ENCODE assay signal across 8 cellular contexts in genomic region chr15:101251830-101252820, GRCh38. TPM values are rescaled to one million over a fixed set of nuclear protein-coding genes. Genes with fewer than 3 reads are reported as not detected.
DNase-seq lines count a peak whose midpoint lies in the region; TF ChIP-seq lines count a peak whose summit lies in the region.

CHSY1 (minus strand) TSS chr15:101252048; CDS start chr15:101251456, 592 bp downstream.

- H3F3A ChIP-seq in Loucy (ENCODE audit: low read depth) = 0 out of 2 replicates have a peak, but pooled peaks cover 6% of the 10 kb centered on the region

- DNase-seq in GM04504 (ENCODE audit: low read depth) (peak; percentile 90), H7 (peak; percentile 90), SKM-1 treated with dmso at 0.1 percent for 144 hours (lab: John Stamatoyannopoulos, UW; ENCODE audit: unreplicated experiment) (peak; percentile 85), glutamatergic neuron (peak; percentile 84), ovary (peak; percentile 92 to 96 (median 95))

- H3K9me3 Mint-ChIP-seq in activated naive CD8-positive, alpha-beta T cell (ENCODE audit: low read depth) = no peaks in the 10 kb centered on the region
- peaks cover 7% of the 10 kb centered on the region for H3K9me3 Mint-ChIP-seq in glutamatergic neuron (ENCODE audit: unreplicated experiment)

- WGBS in ovary, 3 donors = 0 to 1% (median 1%) methylated on average over 61 to 108 of the region's 108 CpGs
- WGBS in thymus = 1% methylated on average over 108 of the region's 108 CpGs

- no peaks in the 10 kb centered on the region for H3K27me3 Mint-ChIP-seq in activated naive CD8-positive, alpha-beta T cell
- H3K27me3 Mint-ChIP-seq in glutamatergic neuron (ENCODE audit: unreplicated experiment) = peaks cover 5% of the 10 kb centered on the region

- H3K9me2 ChIP-seq in Loucy (replicated peaks; ENCODE audit: low read depth, low read length) = no peaks in the 10 kb centered on the region

- intact Hi-C loops in ovary (cut with DNase I) = loop anchor here in 3 of 4 donors (2.0 to 10.0 kb wide), 5 partner anchors 127 to 165 kb away; no protein-coding TSS in a partner anchor

- H3K36me3 Mint-ChIP-seq in activated naive CD8-positive, alpha-beta T cell = peaks cover 9% of the 10 kb centered on the region
- H3K36me3 Mint-ChIP-seq in glutamatergic neuron (ENCODE audit: unreplicated experiment) = no peaks in the 10 kb centered on the region

- H3K79me2 ChIP-seq in Loucy (ENCODE audit: insufficient read depth, low read length) = peaks cover 53% of the 10 kb centered on the region

- H3K9me3 ChIP-seq in Loucy (ENCODE audit: insufficient read depth, low read depth, low read length) = no peaks in the 10 kb centered on the region
- H3K9me3 ChIP-seq in ovary = no peaks in the 10 kb centered on the region
- no peaks in the 10 kb centered on the region for H3K9me3 ChIP-seq in thymus (ENCODE audit: control insufficient read depth)

- peaks cover 37% of the 10 kb centered on the region for H4K20me1 ChIP-seq in Loucy (ENCODE audit: insufficient read depth, low read length, poor library complexity, severe bottlenecking)

- TF ChIP-seq CTCF in Loucy (conservative IDR thresholded peaks at IDR 0.05; ENCODE audit: low read length) (no peak), glutamatergic neuron (IDR thresholded peaks at IDR 0.05; ENCODE audit: partially characterized antibody, unreplicated experiment) (no peak), ovary (IDR thresholded peaks at IDR 0.05) (peak in 2 of 3 donors; percentile 23 to 36)

- H3K4me1 ChIP-seq in Loucy (ENCODE audit: insufficient read depth, low read length, poor library complexity, severe bottlenecking) (peaks cover 58% of the 10 kb centered on the region), ovary (ENCODE audit: insufficient read depth) (peaks cover 14% of the 10 kb centered on the region), thymus (ENCODE audit: control insufficient read depth, insufficient read depth, low read length) (peaks cover 6% of the 10 kb centered on the region)

- TF ChIP-seq POLR2A in ovary (IDR thresholded peaks at IDR 0.05) = peak; percentile 97

- H3K36me3 ChIP-seq in H7 (replicated peaks; ENCODE audit: control insufficient read depth, insufficient read depth, low read length) (peaks cover 3% of the 10 kb centered on the region), Loucy (ENCODE audit: insufficient read depth, low read length) (no peaks in the 10 kb centered on the region), ovary (no peaks in the 10 kb centered on the region), thymus (ENCODE audit: control insufficient read depth, insufficient read depth) (no peaks in the 10 kb centered on the region)

- H3K27ac Mint-ChIP-seq in activated naive CD8-positive, alpha-beta T cell = peak within 1 kb of the TSS; percentile 96
- peak within 1 kb of the TSS; percentile 94 for H3K27ac Mint-ChIP-seq in glutamatergic neuron (ENCODE audit: unreplicated experiment)

- H3K27ac ChIP-seq in ovary (peak within 1 kb of the TSS; percentile 79 to 88), thymus (ENCODE audit: low read depth) (peak within 1 kb of the TSS; percentile 84)

- H3K27me3 ChIP-seq in H7 (ENCODE audit: control insufficient read depth, insufficient read depth, low read length) = no peaks in the 10 kb centered on the region
- no peaks in the 10 kb centered on the region for H3K27me3 ChIP-seq in Loucy (ENCODE audit: insufficient read depth, low read length, poor library complexity, severe bottlenecking)
- H3K27me3 ChIP-seq in ovary = no peaks in the 10 kb centered on the region
- peaks cover 3% of the 10 kb centered on the region for H3K27me3 ChIP-seq in thymus (ENCODE audit: control insufficient read depth, insufficient read depth)

- H3K4me2 ChIP-seq in Loucy (ENCODE audit: low read depth, low read length, poor library complexity, severe bottlenecking) = peak within 1 kb of the TSS; percentile 96

- H3K4me1 Mint-ChIP-seq in activated naive CD8-positive, alpha-beta T cell (ENCODE audit: low read depth) = peaks cover 53% of the 10 kb centered on the region
- peaks cover 37% of the 10 kb centered on the region for H3K4me1 Mint-ChIP-seq in glutamatergic neuron (ENCODE audit: low read depth, unreplicated experiment)

- peak within 1 kb of the TSS; percentile 92 for H3K9ac ChIP-seq in Loucy (ENCODE audit: low read depth, low read length, poor library complexity, severe bottlenecking)

- peak within 1 kb of the TSS; percentile 96 for H2AFZ ChIP-seq in Loucy (ENCODE audit: low read length)

- peak within 1 kb of the TSS; percentile 93 for H3K4me3 Mint-ChIP-seq in activated naive CD8-positive, alpha-beta T cell
- H3K4me3 Mint-ChIP-seq in glutamatergic neuron (ENCODE audit: unreplicated experiment) = peak within 1 kb of the TSS; percentile 94

- H3K4me3 ChIP-seq in H7 (ENCODE audit: insufficient read depth, low read depth, low read length) = peak within 1 kb of the TSS; percentile 82
- peak within 1 kb of the TSS; percentile 94 for H3K4me3 ChIP-seq in Loucy (ENCODE audit: low read length, poor library complexity, severe bottlenecking)
- H3K4me3 ChIP-seq in ovary = peak within 1 kb of the TSS; percentile 77
- peak within 1 kb of the TSS; percentile 82 for H3K4me3 ChIP-seq in thymus (ENCODE audit: low read length)

- no peak for TF ChIP-seq EP300 in ovary (IDR thresholded peaks at IDR 0.05)

RNA-seq across cellular contexts. Expression of gene CHSY1, which starts in this region (rescaled TPM):
- total RNA-seq in H7 (2014; rRNA removed; shearing (Covaris generic)) = 45.8 and 64.9 TPM in 2 replicates
- total RNA-seq in glutamatergic neuron (ENCODE audit: unreplicated experiment) (38.2 TPM), ovary (10 to 100 TPM; 23.0 to 69.9 (median 33.1) TPM)
- polyA plus RNA-seq in ovary (10 to 100 TPM; 24.4 to 33.0 TPM), thymus (14.9 TPM)

Comparison
In these comparisons a context has a peak if more than half of its experiments do, and no peak if none do; other contexts are left out.
1. Peak in every context shown above with its lines: DNase-seq, H3K4me3 ChIP-seq and H3K27ac ChIP-seq.
2. CTCF ChIP-seq: peak in ovary (2 of 3); none in Loucy (single experiment) and glutamatergic neuron (single experiment).